Comparison of ENCODE assay signal across 1 cellular context in the genomic region with DNA sequence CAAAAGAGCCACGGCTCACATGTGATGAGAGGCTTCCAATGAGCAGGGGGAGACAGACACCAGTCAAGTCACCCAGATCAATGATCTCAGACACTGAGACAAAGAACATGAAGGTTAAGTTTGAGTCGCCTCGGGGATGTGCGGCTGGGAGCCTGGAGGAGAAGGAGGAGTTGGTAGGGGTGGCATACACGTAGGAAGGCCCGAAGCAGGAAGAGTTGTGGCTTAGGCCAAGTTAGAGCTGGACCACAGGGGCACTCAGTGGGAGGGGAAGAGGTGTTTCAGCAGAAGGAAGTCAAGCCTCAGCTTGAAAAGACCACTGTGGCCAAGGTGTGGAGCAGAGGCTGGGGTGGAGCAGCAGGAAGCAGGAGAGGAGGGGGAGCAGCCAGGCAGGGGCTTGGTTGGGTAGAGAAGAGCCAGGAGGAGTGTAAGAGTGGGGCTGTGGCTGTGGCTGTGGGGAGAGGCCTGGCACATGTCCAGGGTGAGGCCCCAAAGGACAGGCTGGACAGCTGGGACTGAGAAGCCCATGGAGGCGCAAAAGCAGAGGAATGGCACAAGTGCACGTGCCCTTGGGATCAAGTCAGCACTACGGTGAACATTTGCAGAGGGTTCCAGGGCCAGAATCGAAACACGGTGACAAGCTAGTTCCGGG.
TF ChIP-seq lines count a peak whose summit lies in the region.

No MANE protein-coding gene starts in this region.

TF ChIP-seq in SK-N-SH, 30 proteins besides CTCF, POLR2A, EP300 and RAD21 (continued from another document):
- no peak for TF ChIP-seq SIN3A (IDR thresholded peaks at IDR 0.05; ENCODE audit: borderline replicate concordance, low read depth, low read length)
- TF ChIP-seq POLR2AphosphoS5 (IDR thresholded peaks at IDR 0.05; ENCODE audit: low read depth, low read length): no peak
- TF ChIP-seq, protein P1, sequence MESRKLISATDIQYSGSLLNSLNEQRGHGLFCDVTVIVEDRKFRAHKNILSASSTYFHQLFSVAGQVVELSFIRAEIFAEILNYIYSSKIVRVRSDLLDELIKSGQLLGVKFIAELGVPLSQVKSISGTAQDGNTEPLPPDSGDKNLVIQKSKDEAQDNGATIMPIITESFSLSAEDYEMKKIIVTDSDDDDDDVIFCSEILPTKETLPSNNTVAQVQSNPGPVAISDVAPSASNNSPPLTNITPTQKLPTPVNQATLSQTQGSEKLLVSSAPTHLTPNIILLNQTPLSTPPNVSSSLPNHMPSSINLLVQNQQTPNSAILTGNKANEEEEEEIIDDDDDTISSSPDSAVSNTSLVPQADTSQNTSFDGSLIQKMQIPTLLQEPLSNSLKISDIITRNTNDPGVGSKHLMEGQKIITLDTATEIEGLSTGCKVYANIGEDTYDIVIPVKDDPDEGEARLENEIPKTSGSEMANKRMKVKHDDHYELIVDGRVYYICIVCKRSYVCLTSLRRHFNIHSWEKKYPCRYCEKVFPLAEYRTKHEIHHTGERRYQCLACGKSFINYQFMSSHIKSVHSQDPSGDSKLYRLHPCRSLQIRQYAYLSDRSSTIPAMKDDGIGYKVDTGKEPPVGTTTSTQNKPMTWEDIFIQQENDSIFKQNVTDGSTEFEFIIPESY (IDR thresholded peaks at IDR 0.05; ENCODE audit: borderline replicate concordance, low read depth): no peak
- no peak for TF ChIP-seq NRF1 (IDR thresholded peaks at IDR 0.05; ENCODE audit: low read depth, low read length)
- TF ChIP-seq, protein P2, sequence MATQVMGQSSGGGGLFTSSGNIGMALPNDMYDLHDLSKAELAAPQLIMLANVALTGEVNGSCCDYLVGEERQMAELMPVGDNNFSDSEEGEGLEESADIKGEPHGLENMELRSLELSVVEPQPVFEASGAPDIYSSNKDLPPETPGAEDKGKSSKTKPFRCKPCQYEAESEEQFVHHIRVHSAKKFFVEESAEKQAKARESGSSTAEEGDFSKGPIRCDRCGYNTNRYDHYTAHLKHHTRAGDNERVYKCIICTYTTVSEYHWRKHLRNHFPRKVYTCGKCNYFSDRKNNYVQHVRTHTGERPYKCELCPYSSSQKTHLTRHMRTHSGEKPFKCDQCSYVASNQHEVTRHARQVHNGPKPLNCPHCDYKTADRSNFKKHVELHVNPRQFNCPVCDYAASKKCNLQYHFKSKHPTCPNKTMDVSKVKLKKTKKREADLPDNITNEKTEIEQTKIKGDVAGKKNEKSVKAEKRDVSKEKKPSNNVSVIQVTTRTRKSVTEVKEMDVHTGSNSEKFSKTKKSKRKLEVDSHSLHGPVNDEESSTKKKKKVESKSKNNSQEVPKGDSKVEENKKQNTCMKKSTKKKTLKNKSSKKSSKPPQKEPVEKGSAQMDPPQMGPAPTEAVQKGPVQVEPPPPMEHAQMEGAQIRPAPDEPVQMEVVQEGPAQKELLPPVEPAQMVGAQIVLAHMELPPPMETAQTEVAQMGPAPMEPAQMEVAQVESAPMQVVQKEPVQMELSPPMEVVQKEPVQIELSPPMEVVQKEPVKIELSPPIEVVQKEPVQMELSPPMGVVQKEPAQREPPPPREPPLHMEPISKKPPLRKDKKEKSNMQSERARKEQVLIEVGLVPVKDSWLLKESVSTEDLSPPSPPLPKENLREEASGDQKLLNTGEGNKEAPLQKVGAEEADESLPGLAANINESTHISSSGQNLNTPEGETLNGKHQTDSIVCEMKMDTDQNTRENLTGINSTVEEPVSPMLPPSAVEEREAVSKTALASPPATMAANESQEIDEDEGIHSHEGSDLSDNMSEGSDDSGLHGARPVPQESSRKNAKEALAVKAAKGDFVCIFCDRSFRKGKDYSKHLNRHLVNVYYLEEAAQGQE (IDR thresholded peaks at IDR 0.05; ENCODE audit: low read depth, low read length): no peak
TF ChIP-seq in SK-N-SH: peak in this region for 0.
